9 cellular contexts compared by ENCODE assay signal in genomic region chr10:63523015-63523414, GRCh38. TPM values are rescaled to one million over a fixed set of nuclear protein-coding genes. Genes with fewer than 3 reads are reported as not detected.
DNase-seq lines count a peak whose midpoint lies in the region; ATAC-seq, FAIRE-seq and TF ChIP-seq lines count a peak whose summit lies in the region.
"Had no signal": no experiment of that assay in that cellular context is flagged by ENCODE, and none has a peak within 500 bp of the region (broad histone marks: within the 10 kb centered on the region; RNA-seq: fewer than 3 reads in every experiment).

No MANE protein-coding gene starts in this region.

- no peak overlapping the region for H3K9ac ChIP-seq in HUES64 (ENCODE audit: low read depth, low read length)

- H3K4me1 Mint-ChIP-seq in central memory CD8-positive, alpha-beta T cell: peaks cover 25% of the 10 kb centered on the region
- H3K4me1 Mint-ChIP-seq in naive thymus-derived CD8-positive, alpha-beta T cell: peaks cover 37 to 61% (median 59%) of the 10 kb centered on the region in 4 donors

- POLR2A ChIA-PET in A549 (lab: Yijun Ruan, JAX): interaction anchor here (1.1 to 3.5 kb wide), 3 partner anchors 16 to 107 kb away, joined by 4 to 23 read pairs (median 6); no protein-coding TSS in a partner anchor
- POLR2A ChIA-PET in naive thymus-derived CD8-positive, alpha-beta T cell (lab: Charles Lee): interaction anchor here (0.6 to 2.2 kb wide), 6 partner anchors 23 to 302 kb away, joined by 3 to 12 read pairs (median 5); no protein-coding TSS in a partner anchor

- peaks cover 16% of the 10 kb centered on the region for H3K36me3 Mint-ChIP-seq in central memory CD8-positive, alpha-beta T cell (ENCODE audit: insufficient read depth)
- H3K36me3 Mint-ChIP-seq in naive thymus-derived CD8-positive, alpha-beta T cell: no peaks in the 10 kb centered on the region

- H3K4me1 ChIP-seq in A549 (peaks cover 20% of the 10 kb centered on the region; the same call in 2 of the 3 replicates), HUES64 (ENCODE audit: insufficient read depth, low read length) (peaks cover 33% of the 10 kb centered on the region)

- no peaks in the 10 kb centered on the region for H3K36me3 ChIP-seq in HUES64 (ENCODE audit: insufficient read depth, low read length)
- H3K36me3 ChIP-seq: spleen had no signal

- H3K4me2 ChIP-seq in A549: peak overlapping the region; percentile 82

- H3K27me3 Mint-ChIP-seq in central memory CD8-positive, alpha-beta T cell: no peaks in the 10 kb centered on the region
- no peaks in the 10 kb centered on the region for H3K27me3 Mint-ChIP-seq in naive thymus-derived CD8-positive, alpha-beta T cell

- FAIRE-seq in A549 (lab: Jason Lieb, UNC) (no peak), HTR-8/SVneo (lab: Jason Lieb, UNC) (no peak)

- no peaks in the 10 kb centered on the region for H3K9me3 Mint-ChIP-seq in central memory CD8-positive, alpha-beta T cell
- no peaks in the 10 kb centered on the region for H3K9me3 Mint-ChIP-seq in naive thymus-derived CD8-positive, alpha-beta T cell

- TF ChIP-seq POLR2A in A549 (IDR thresholded peaks at IDR 0.05; ENCODE audit: low read length): no peak

- CTCF ChIA-PET in A549 (lab: Yijun Ruan, JAX): interaction anchor here (0.7 to 1.0 kb wide), 4 partner anchors 15 to 197 kb away, joined by 3 read pairs; no protein-coding TSS in a partner anchor

- TF ChIP-seq EP300 in A549 (IDR thresholded peaks at IDR 0.05): no peak

- H3K4me3 ChIP-seq in A549 (no peak overlapping the region), HUES64 (ENCODE audit: low read length) (peak overlapping the region; percentile 81)

- no peak for TF ChIP-seq CTCF in A549 (IDR thresholded peaks at IDR 0.05)

- no peak overlapping the region for H3K4me3 Mint-ChIP-seq in central memory CD8-positive, alpha-beta T cell
- H3K4me3 Mint-ChIP-seq in naive thymus-derived CD8-positive, alpha-beta T cell: peak overlapping the region in 8 of 10 donors; percentile 4 to 90 (median 76)

- WGBS in A549 (ENCODE audit: missing lambda C conversion rate): 91% methylated on average over 2 of the region's 2 CpGs
- 71% methylated on average over 2 of the region's 2 CpGs for WGBS in HUES64

- H3K27ac ChIP-seq in A549: no peak overlapping the region
- H3K27ac ChIP-seq in HUES64 (ENCODE audit: low read depth, low read length): 0 out of 2 replicates have a peak overlapping the region, but pooled peaks have one; percentile 97

- TF ChIP-seq RAD21 in A549 (conservative IDR thresholded peaks at IDR 0.05 in 1 of 2, IDR thresholded peaks at IDR 0.05 in 1 of 2): no peak

- peak overlapping the region; percentile 92 for H3K27ac Mint-ChIP-seq in central memory CD8-positive, alpha-beta T cell (ENCODE audit: low read depth)
- peak overlapping the region in 9 of 10 donors; percentile 53 to 95 (median 85) for H3K27ac Mint-ChIP-seq in naive thymus-derived CD8-positive, alpha-beta T cell

- no peaks in the 10 kb centered on the region for H3K9me3 ChIP-seq in A549
- no peaks in the 10 kb centered on the region for H3K9me3 ChIP-seq in HUES64 (ENCODE audit: insufficient read depth, low read depth, low read length)
- H3K9me3 ChIP-seq: spleen had no signal

- no peak for ATAC-seq in A549
- ATAC-seq in central memory CD8-positive, alpha-beta T cell (replicated peaks; ENCODE audit: extremely low read depth, poor library complexity, severe bottlenecking): no peak
- no peak for ATAC-seq in naive thymus-derived CD8-positive, alpha-beta T cell

- H3K27me3 ChIP-seq in HUES64 (ENCODE audit: insufficient read depth, low read length): no peaks in the 10 kb centered on the region
- H3K27me3 ChIP-seq: spleen had no signal

- DNase-seq in A549 (ENCODE audit: low read depth in 1 of 2, low spot score in 1 of 2) (no peak), NCI-H2227 treated with DMSO at 0.1 percent for 48 hours (lab: John Stamatoyannopoulos, UW) (no peak), HTR-8/SVneo (ENCODE audit: insufficient read length, low spot score) (no peak)
- DNase-seq in central memory CD8-positive, alpha-beta T cell (ENCODE audit: low spot score in 2 of 2): no peak
- DNase-seq in naive thymus-derived CD8-positive, alpha-beta T cell: no peak
- no peak for DNase-seq in stimulated activated CD4-positive, alpha-beta T cell treated with anti-CD3 and anti-CD28 coated beads, Interleukin-1b, Interleukin-23, amount 100 ng/mL, for 48 hours
- DNase-seq in activated effector memory CD4-positive, alpha-beta T cell treated with Interleukin-2 at 50 U/mL for 16 hours: no peak
- DNase-seq: spleen had no signal

TF ChIP-seq in A549, 52 proteins besides CTCF, POLR2A, EP300 and RAD21:
- TF ChIP-seq FOXS1 (CRISPR knock-in tag; IDR thresholded peaks at IDR 0.05) (no peak), RCOR1 (IDR thresholded peaks at IDR 0.05; ENCODE audit: low read depth, low read length) (no peak), ZC3H11A (IDR thresholded peaks at IDR 0.05) (no peak), ZNF302 (CRISPR knock-in tag; IDR thresholded peaks at IDR 0.05) (no peak), EHMT2 (IDR thresholded peaks at IDR 0.05; ENCODE audit: low read depth) (no peak)
- TF ChIP-seq, protein P1, sequence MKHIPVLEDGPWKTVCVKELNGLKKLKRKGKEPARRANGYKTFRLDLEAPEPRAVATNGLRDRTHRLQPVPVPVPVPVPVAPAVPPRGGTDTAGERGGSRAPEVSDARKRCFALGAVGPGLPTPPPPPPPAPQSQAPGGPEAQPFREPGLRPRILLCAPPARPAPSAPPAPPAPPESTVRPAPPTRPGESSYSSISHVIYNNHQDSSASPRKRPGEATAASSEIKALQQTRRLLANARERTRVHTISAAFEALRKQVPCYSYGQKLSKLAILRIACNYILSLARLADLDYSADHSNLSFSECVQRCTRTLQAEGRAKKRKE (CRISPR knock-in tag; IDR thresholded peaks at IDR 0.05; ENCODE audit: low read depth): no peak
TF ChIP-seq in A549: peak in this region for 0.

RNA-seq across cellular contexts. Expression of gene REEP3, which starts 1.8 kb away (rescaled TPM):
- 26.3 and 35.8 TPM in 2 replicates for polyA plus RNA-seq in A549 (2011; rRNA removed)
- 8.0 and 9.3 TPM in 2 replicates for polyA plus RNA-seq in A549 (2012; cell fraction: cytosol; rRNA removed)
- 2.8 and 4.4 TPM in 2 replicates for polyA plus RNA-seq in A549 (2012; cell fraction: nucleus; rRNA removed)
- polyA plus RNA-seq in A549 (2017; fragmentation: RNase III; extraction: RNeasy Plus Mini Kit Qiagen cat#74134 plus additional on column Dnase treatment): 16.1 to 19.6 TPM (median 17.9 TPM) in 3 replicates
- polyA minus RNA-seq in A549 (2011; rRNA and poly(A)+ RNA removed): 12.1 and 12.5 TPM in 2 replicates
- polyA plus RNA-seq in HUES64 (2013, experiment 1 of 2): 13.1 TPM
- polyA plus RNA-seq in HUES64 (2013, experiment 2 of 2): 16.8 TPM
- 10 to 100 TPM; 10.6 to 10.7 TPM for total RNA-seq in naive thymus-derived CD8-positive, alpha-beta T cell
- 1 to 10 TPM; 3.8 to 6.1 (median 4.3) TPM for polyA plus RNA-seq in naive thymus-derived CD8-positive, alpha-beta T cell

RNA-seq across cellular contexts. Expression of gene JMJD1C, which starts 57.2 kb away (rescaled TPM):
- polyA plus RNA-seq in A549 (2011; rRNA removed) (47.2 and 51.0 TPM in 2 replicates), A549 (2017; fragmentation: RNase III; extraction: RNeasy Plus Mini Kit Qiagen cat#74134 plus additional on column Dnase treatment) (15.9 to 18.6 TPM (median 16.5 TPM) in 3 replicates)
- polyA plus RNA-seq in A549 (2012; cell fraction: cytosol; rRNA removed): 5.2 and 5.6 TPM in 2 replicates
- polyA plus RNA-seq in A549 (2012; cell fraction: nucleus; rRNA removed): 7.4 and 13.4 TPM in 2 replicates
- polyA minus RNA-seq in A549 (2011; rRNA and poly(A)+ RNA removed): 57.0 and 58.5 TPM in 2 replicates
- polyA plus RNA-seq in HUES64 (2013, experiment 1 of 2): 86.9 TPM
- polyA plus RNA-seq in HUES64 (2013, experiment 2 of 2): 94.8 TPM
- total RNA-seq in naive thymus-derived CD8-positive, alpha-beta T cell: 100 to 1,000 TPM; 112 to 126 TPM
- 10 to 100 TPM; 28.6 to 51.9 (median 50.0) TPM for polyA plus RNA-seq in naive thymus-derived CD8-positive, alpha-beta T cell
